ENCODE assay signal across 1 cellular context in genomic region chr7:100493476-100494264, GRCh38.
TF ChIP-seq lines count a peak whose summit lies in the region.

No MANE protein-coding gene starts in this region.

TF ChIP-seq in HepG2, 621 proteins besides CTCF, POLR2A, EP300 and RAD21 (continued from another document and continues in another):
- TF ChIP-seq KIAA2018 (CRISPR knock-in tag; IDR thresholded peaks at IDR 0.05; ENCODE audit: borderline replicate concordance) (no peak), ATF2 (CRISPR knock-in tag; IDR thresholded peaks at IDR 0.05) (no peak), HNRNPUL1 (IDR thresholded peaks at IDR 0.05; ENCODE audit: low read depth, low read length) (no peak), RXRB (CRISPR knock-in tag; IDR thresholded peaks at IDR 0.05; ENCODE audit: borderline replicate concordance) (peak; percentile 48; the same call in 1 of the 2 replicates), RBAK (CRISPR knock-in tag; IDR thresholded peaks at IDR 0.05) (no peak), TOE1 (CRISPR knock-in tag; IDR thresholded peaks at IDR 0.05) (no peak), ZBTB7A (CRISPR knock-in tag; IDR thresholded peaks at IDR 0.05) (no peak), THAP8 (CRISPR knock-in tag; IDR thresholded peaks at IDR 0.05; ENCODE audit: borderline replicate concordance) (no peak), ZKSCAN5 (CRISPR knock-in tag; IDR thresholded peaks at IDR 0.05) (no peak), TCF7 (IDR thresholded peaks at IDR 0.05; ENCODE audit: low read depth) (peak; percentile 29; the same call in 1 of the 2 replicates), RNF2 (conservative IDR thresholded peaks at IDR 0.05; ENCODE audit: low read depth) (no peak), ZNF430 (CRISPR knock-in tag; IDR thresholded peaks at IDR 0.05) (peak; percentile 48; the same call in 1 of the 2 replicates), RORA (CRISPR knock-in tag; IDR thresholded peaks at IDR 0.05) (no peak), MYPOP (CRISPR knock-in tag; IDR thresholded peaks at IDR 0.05) (peak; percentile 86; the same call in 1 of the 2 replicates), STAT5B (CRISPR knock-in tag; IDR thresholded peaks at IDR 0.05) (no peak), CC2D1A (CRISPR knock-in tag; IDR thresholded peaks at IDR 0.05) (no peak), TAF1 (CRISPR knock-in tag; IDR thresholded peaks at IDR 0.05) (peak; percentile 39; the same call in 1 of the 2 replicates), CENPT (CRISPR knock-in tag; IDR thresholded peaks at IDR 0.05; ENCODE audit: low read depth) (no peak), ZNF607 (CRISPR knock-in tag; IDR thresholded peaks at IDR 0.05; ENCODE audit: borderline replicate concordance) (no peak), ZNF317 (CRISPR knock-in tag; IDR thresholded peaks at IDR 0.05) (no peak), ZNF549 (CRISPR knock-in tag; IDR thresholded peaks at IDR 0.05) (no peak), AKAP8 (CRISPR knock-in tag; IDR thresholded peaks at IDR 0.05) (no peak), SETDB1 (CRISPR knock-in tag; IDR thresholded peaks at IDR 0.05; ENCODE audit: borderline replicate concordance) (no peak), KLF15 (CRISPR knock-in tag; IDR thresholded peaks at IDR 0.05; ENCODE audit: borderline replicate concordance) (no peak), HMG20A (CRISPR knock-in tag; IDR thresholded peaks at IDR 0.05; ENCODE audit: borderline replicate concordance) (no peak; the same call in 1 of the 2 replicates), MAF1 (CRISPR knock-in tag; IDR thresholded peaks at IDR 0.05; ENCODE audit: borderline replicate concordance) (no peak), ATRX (CRISPR knock-in tag; IDR thresholded peaks at IDR 0.05; ENCODE audit: borderline replicate concordance) (no peak), ZFP91 (CRISPR knock-in tag; IDR thresholded peaks at IDR 0.05; ENCODE audit: borderline replicate concordance) (peak; percentile 73; the same call in 1 of the 2 replicates), ZNF24 (IDR thresholded peaks at IDR 0.05) (no peak), PRMT3 (CRISPR knock-in tag; IDR thresholded peaks at IDR 0.05; ENCODE audit: borderline replicate concordance, low read depth) (no peak), PAF1 (CRISPR knock-in tag; IDR thresholded peaks at IDR 0.05) (no peak), CBX1 (IDR thresholded peaks at IDR 0.05; ENCODE audit: low read depth) (no peak), PRDM4 (CRISPR knock-in tag; IDR thresholded peaks at IDR 0.05; ENCODE audit: borderline replicate concordance) (no peak), ERF (CRISPR knock-in tag; IDR thresholded peaks at IDR 0.05) (peak; percentile 65), POGK (CRISPR knock-in tag; conservative IDR thresholded peaks at IDR 0.05) (no peak), SIN3B (IDR thresholded peaks at IDR 0.05; ENCODE audit: low read length) (no peak), ZFP36L1 (CRISPR knock-in tag; IDR thresholded peaks at IDR 0.05) (no peak), YY1 (IDR thresholded peaks at IDR 0.05; ENCODE audit: insufficient read depth, insufficient replicate concordance, low read depth, low read length) (no peak), TFDP1 (CRISPR knock-in tag; IDR thresholded peaks at IDR 0.05; ENCODE audit: borderline replicate concordance) (peak; percentile 51; the same call in 1 of the 2 replicates), PITX1 (CRISPR knock-in tag; IDR thresholded peaks at IDR 0.05) (no peak), NKX3-1 (CRISPR knock-in tag; IDR thresholded peaks at IDR 0.05) (no peak), ZNF30 (CRISPR knock-in tag; IDR thresholded peaks at IDR 0.05) (no peak), CBFB (CRISPR knock-in tag; IDR thresholded peaks at IDR 0.05) (no peak), TGIF2 (CRISPR knock-in tag; IDR thresholded peaks at IDR 0.05) (no peak), BRD4 (CRISPR knock-in tag; IDR thresholded peaks at IDR 0.05) (no peak), BRCA1 (CRISPR knock-in tag; IDR thresholded peaks at IDR 0.05) (no peak), ZNF543 (CRISPR knock-in tag; IDR thresholded peaks at IDR 0.05) (no peak), ZBTB38 (CRISPR knock-in tag; IDR thresholded peaks at IDR 0.05) (no peak), CSRNP2 (CRISPR knock-in tag; conservative IDR thresholded peaks at IDR 0.05; ENCODE audit: low read depth) (no peak)
